In genomic region chr7:103347507-103348267, GRCh38 we compare ENCODE assay signal across 1 cellular context.
TF ChIP-seq lines count a peak whose summit lies in the region.

Gene PSMC2, plus strand, starts transcription at chr7:103347643. Its CDS starts 69 bp downstream, at chr7:103347712.

TF ChIP-seq in HepG2, 621 proteins besides CTCF, POLR2A, EP300 and RAD21 (continued from another document and continues in another):
- TF ChIP-seq ZNF800 (CRISPR knock-in tag; IDR thresholded peaks at IDR 0.05): peak; percentile 35; the same call in 1 of the 2 replicates
- TF ChIP-seq ZNF468 (CRISPR knock-in tag; IDR thresholded peaks at IDR 0.05): no peak
- TF ChIP-seq TEAD2 (CRISPR knock-in tag; IDR thresholded peaks at IDR 0.05): no peak
- TF ChIP-seq ZNF496 (CRISPR knock-in tag; IDR thresholded peaks at IDR 0.05; ENCODE audit: insufficient replicate concordance): no peak
- TF ChIP-seq ZBTB8A (CRISPR knock-in tag; IDR thresholded peaks at IDR 0.05; ENCODE audit: borderline replicate concordance, low read depth): no peak
- TF ChIP-seq ZNF772 (CRISPR knock-in tag; IDR thresholded peaks at IDR 0.05): 0 out of 2 replicates have a peak, but pooled peaks have one; percentile 55
- 0 out of 2 replicates have a peak, but pooled peaks have one; percentile 5 for TF ChIP-seq GTF3A (CRISPR knock-in tag; conservative IDR thresholded peaks at IDR 0.05)
- no peak for TF ChIP-seq ZNF761 (CRISPR knock-in tag; conservative IDR thresholded peaks at IDR 0.05)
- TF ChIP-seq TEF (CRISPR knock-in tag; IDR thresholded peaks at IDR 0.05): no peak
- TF ChIP-seq ZNF234 (CRISPR knock-in tag; conservative IDR thresholded peaks at IDR 0.05): no peak
- TF ChIP-seq ZNF615 (CRISPR knock-in tag; IDR thresholded peaks at IDR 0.05; ENCODE audit: borderline replicate concordance): 0 out of 2 replicates have a peak, but pooled peaks have one; percentile 78
- no peak for TF ChIP-seq ZEB1 (IDR thresholded peaks at IDR 0.05; ENCODE audit: insufficient replicate concordance, low read depth)
- TF ChIP-seq TMF1 (CRISPR knock-in tag; IDR thresholded peaks at IDR 0.05; ENCODE audit: low read depth): no peak
- peak; percentile 54; the same call in 1 of the 2 replicates for TF ChIP-seq PATZ1 (CRISPR knock-in tag; IDR thresholded peaks at IDR 0.05)
- TF ChIP-seq TRAFD1 (CRISPR knock-in tag; IDR thresholded peaks at IDR 0.05; ENCODE audit: borderline replicate concordance): no peak
- no peak for TF ChIP-seq AKAP8 (CRISPR knock-in tag; IDR thresholded peaks at IDR 0.05)
- no peak for TF ChIP-seq ZNF552 (CRISPR knock-in tag; IDR thresholded peaks at IDR 0.05; ENCODE audit: borderline replicate concordance)
- peak; percentile 82; the same call in 1 of the 2 replicates for TF ChIP-seq FOXK1 (CRISPR knock-in tag; IDR thresholded peaks at IDR 0.05; ENCODE audit: borderline replicate concordance, low read depth)
- 0 out of 2 replicates have a peak, but pooled peaks have one; percentile 47 for TF ChIP-seq ZNF609 (CRISPR knock-in tag; IDR thresholded peaks at IDR 0.05; ENCODE audit: borderline replicate concordance)
- no peak for TF ChIP-seq FOXK2 (IDR thresholded peaks at IDR 0.05)
- TF ChIP-seq ATF6 (CRISPR knock-in tag; conservative IDR thresholded peaks at IDR 0.05): no peak
- no peak; the same call in 1 of the 2 replicates for TF ChIP-seq HBP1 (CRISPR knock-in tag; IDR thresholded peaks at IDR 0.05; ENCODE audit: low read depth)
- no peak for TF ChIP-seq LBX2 (CRISPR knock-in tag; IDR thresholded peaks at IDR 0.05; ENCODE audit: borderline replicate concordance)
- TF ChIP-seq NCOA1 (CRISPR knock-in tag; IDR thresholded peaks at IDR 0.05): no peak
- TF ChIP-seq ZNF878 (CRISPR knock-in tag; IDR thresholded peaks at IDR 0.05): no peak
- TF ChIP-seq ZNF12 (CRISPR knock-in tag; IDR thresholded peaks at IDR 0.05): peak; percentile 57; the same call in 1 of the 2 replicates
- TF ChIP-seq SMARCE1 (IDR thresholded peaks at IDR 0.05; ENCODE audit: borderline replicate concordance): no peak
- TF ChIP-seq ZFP36 (IDR thresholded peaks at IDR 0.05; ENCODE audit: borderline replicate concordance, low read depth, low read length, partially characterized antibody): no peak
- TF ChIP-seq MXI1 (IDR thresholded peaks at IDR 0.05; ENCODE audit: borderline replicate concordance, low read depth, low read length): peak; percentile 33; the same call in 1 of the 3 replicates
- peak; percentile 67 for TF ChIP-seq RXRB (CRISPR knock-in tag; IDR thresholded peaks at IDR 0.05; ENCODE audit: borderline replicate concordance)
- 0 out of 2 replicates have a peak, but pooled peaks have one; percentile 5 for TF ChIP-seq STAG1 (CRISPR knock-in tag; IDR thresholded peaks at IDR 0.05)
- TF ChIP-seq ZNF446 (CRISPR knock-in tag; IDR thresholded peaks at IDR 0.05): no peak
- peak; percentile 37; the same call in 1 of the 2 replicates for TF ChIP-seq NAIF1 (CRISPR knock-in tag; IDR thresholded peaks at IDR 0.05; ENCODE audit: borderline replicate concordance)
- no peak; the same call in 1 of the 2 replicates for TF ChIP-seq CAMTA2 (CRISPR knock-in tag; IDR thresholded peaks at IDR 0.05; ENCODE audit: borderline replicate concordance)
- no peak for TF ChIP-seq FOSL1 (CRISPR knock-in tag; IDR thresholded peaks at IDR 0.05; ENCODE audit: borderline replicate concordance)
- TF ChIP-seq ZMAT5 (CRISPR knock-in tag; IDR thresholded peaks at IDR 0.05; ENCODE audit: borderline replicate concordance, low read depth): no peak
- peak; percentile 76 for TF ChIP-seq KDM2A (CRISPR knock-in tag; IDR thresholded peaks at IDR 0.05; ENCODE audit: borderline replicate concordance, low read depth)
- no peak for TF ChIP-seq HOXA9 (CRISPR knock-in tag; IDR thresholded peaks at IDR 0.05; ENCODE audit: borderline replicate concordance)
- no peak for TF ChIP-seq MEIS2 (CRISPR knock-in tag; IDR thresholded peaks at IDR 0.05)
- no peak for TF ChIP-seq ZNF790 (CRISPR knock-in tag; IDR thresholded peaks at IDR 0.05; ENCODE audit: borderline replicate concordance)
- TF ChIP-seq KMT2B (CRISPR knock-in tag; IDR thresholded peaks at IDR 0.05): peak; percentile 94
- peak; percentile 71; the same call in 1 of the 2 replicates for TF ChIP-seq SMAD3 (CRISPR knock-in tag; IDR thresholded peaks at IDR 0.05)
- TF ChIP-seq TOE1 (CRISPR knock-in tag; IDR thresholded peaks at IDR 0.05): no peak; the same call in 1 of the 2 replicates
- TF ChIP-seq GMEB2 (CRISPR knock-in tag; IDR thresholded peaks at IDR 0.05; ENCODE audit: low read depth): no peak
- TF ChIP-seq MYPOP (CRISPR knock-in tag; IDR thresholded peaks at IDR 0.05): no peak
